11 cellular contexts compared by ENCODE assay signal in the genomic region with DNA sequence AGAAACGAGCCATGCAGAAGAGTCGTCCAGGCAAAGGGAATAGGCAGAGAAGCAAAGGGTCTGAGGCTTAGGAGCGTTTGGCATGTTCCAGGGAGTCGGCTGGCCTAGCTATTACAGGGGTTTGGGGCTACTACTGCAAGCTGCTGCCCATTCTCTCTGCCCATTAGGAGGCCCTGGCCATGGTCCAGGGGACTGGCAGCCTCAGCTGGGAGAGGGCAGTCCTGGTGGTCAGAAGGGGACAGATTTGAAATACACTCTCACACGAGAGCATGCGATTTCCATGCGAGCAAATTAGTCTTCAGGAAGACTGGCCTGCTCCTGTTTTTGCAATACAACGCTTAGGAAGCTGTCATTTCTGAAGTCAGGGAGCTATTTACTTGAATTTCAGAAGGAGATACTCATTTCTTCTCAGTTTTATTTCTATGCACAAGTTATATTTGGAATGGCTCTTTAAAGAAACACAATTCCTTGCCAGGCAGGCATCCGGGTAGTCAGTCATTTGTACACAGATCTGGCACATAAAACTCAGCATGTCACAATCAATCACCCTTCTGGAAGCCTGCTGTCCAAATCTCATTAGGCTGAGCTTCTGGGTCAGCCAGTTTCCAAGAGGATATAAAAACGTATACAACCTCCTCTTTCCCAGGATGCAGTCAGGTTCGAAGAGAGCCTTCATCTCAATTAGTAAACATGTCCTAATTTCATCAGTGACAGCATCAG. TPM values are rescaled to one million over a fixed set of nuclear protein-coding genes. Genes with fewer than 3 reads are reported as not detected.
A peak's percentile ranks its signal among the peaks of the same experiment; 100 is the strongest.
DNase-seq lines count a peak whose midpoint lies in the region; ATAC-seq and TF ChIP-seq lines count a peak whose summit lies in the region.
"Had no signal": no experiment of that assay in that cellular context is flagged by ENCODE, and none has a peak within 500 bp of the region (broad histone marks: within the 10 kb centered on the region; RNA-seq: fewer than 3 reads in every experiment).

No MANE protein-coding gene starts in this region.

- CTCF ChIA-PET in CD4-positive, alpha-beta memory T cell (lab: Charles Lee; ENCODE audit: partially characterized antibody) = interaction anchor here (1.2 kb wide), 1 partner anchor 142 kb away, joined by 3 read pairs; no protein-coding TSS in a partner anchor

- ATAC-seq in HG03442 (IDR thresholded peaks at IDR 0.05; ENCODE audit: unreplicated experiment) (no peak), GM18502 (IDR thresholded peaks at IDR 0.05; ENCODE audit: poor library complexity, unreplicated experiment) (no peak)
- ATAC-seq in activated CD4-positive, CD25-positive, alpha-beta regulatory T cell treated with anti-CD3 and anti-CD28 coated beads, Interleukin-2, amount 50 U/mL, for 24 hours = no peak
- ATAC-seq: T-helper 17 cell had no signal

- no peak overlapping the region for H3K4me3 ChIP-seq in CD4-positive, alpha-beta memory T cell (ENCODE audit: low read length in 2 of 2)

- H3K27ac Mint-ChIP-seq in brain (peak overlapping the region; percentile 60 to 97 (median 92)), nephron (peak overlapping the region in 2 of 3 experiments; percentile 10 to 25)
- no peak overlapping the region for H3K27ac Mint-ChIP-seq in CD4-positive, alpha-beta memory T cell
- H3K27ac Mint-ChIP-seq: activated CD4-positive, alpha-beta memory T cell treated with anti-CD3 and anti-CD28 coated beads, Interleukin-2, amount 10 ng/mL, durations not matched to agents 7 days and 5 days; T-helper 17 cell had no signal

- H3K36me3 Mint-ChIP-seq in brain (peaks cover 7% of the 10 kb centered on the region), nephron (ENCODE audit: low read depth) (no peaks in the 10 kb centered on the region)
- H3K36me3 Mint-ChIP-seq in CD4-positive, alpha-beta memory T cell = no peaks in the 10 kb centered on the region

- POLR2A ChIA-PET in CD4-positive, alpha-beta memory T cell (lab: Charles Lee; ENCODE audit: partially characterized antibody) = no interaction called here

- peaks cover 5% of the 10 kb centered on the region for H3K27me3 Mint-ChIP-seq in brain
- H3K27me3 Mint-ChIP-seq in nephron (ENCODE audit: low read depth) = peaks cover 7% of the 10 kb centered on the region
- H3K27me3 Mint-ChIP-seq in CD4-positive, alpha-beta memory T cell = peaks cover 22 to 32% of the 10 kb centered on the region in 2 donors

- TF ChIP-seq CTCF in C4-2B (conservative IDR thresholded peaks at IDR 0.05) (no peak), brain (conservative IDR thresholded peaks at IDR 0.05) (no peak), nephron (IDR thresholded peaks at IDR 0.05; ENCODE audit: unreplicated experiment in 3 of 3) (no peak)

- H3K9me3 ChIP-seq in CD4-positive, alpha-beta memory T cell (ENCODE audit: control insufficient read depth in 1 of 2, low read length in 2 of 2) = no peaks in the 10 kb centered on the region

- peak; percentile 35 to 77 for DNase-seq in NCI-H2081 (lab: John Stamatoyannopoulos, UW)
- no peak for DNase-seq in CD4-positive, alpha-beta memory T cell
- DNase-seq: activated CD4-positive, alpha-beta memory T cell treated with anti-CD3 and anti-CD28 coated beads, Interleukin-2, amount 10 ng/mL, durations not matched to agents 7 days and 5 days; activated naive CD4-positive, alpha-beta T cell treated with Interleukin-2 at 50 U/mL for 16 hours; T-helper 17 cell had no signal

- no peaks in the 10 kb centered on the region for H3K36me3 ChIP-seq in CD4-positive, alpha-beta memory T cell (ENCODE audit: insufficient read depth, low read length)

- intact Hi-C loops in CD4-positive, alpha-beta memory T cell (cut with micrococcal nuclease) = no loop called here

- H3K4me1 Mint-ChIP-seq in brain (peaks cover 46% of the 10 kb centered on the region), nephron (peaks cover 24% of the 10 kb centered on the region)
- H3K4me1 Mint-ChIP-seq in CD4-positive, alpha-beta memory T cell = peaks cover 0 to 2% (median 0%) of the 10 kb centered on the region in 4 donors
- H3K4me1 Mint-ChIP-seq: activated CD4-positive, alpha-beta memory T cell treated with anti-CD3 and anti-CD28 coated beads, Interleukin-2, amount 10 ng/mL, durations not matched to agents 7 days and 5 days; T-helper 17 cell had no signal

- no peaks in the 10 kb centered on the region for H3K4me1 ChIP-seq in CD4-positive, alpha-beta memory T cell (ENCODE audit: insufficient read depth, low read length)

- no peaks in the 10 kb centered on the region for H3K27me3 ChIP-seq in CD4-positive, alpha-beta memory T cell (ENCODE audit: insufficient read depth, low read length)

- H3K9me3 Mint-ChIP-seq in brain (no peaks in the 10 kb centered on the region), nephron (no peaks in the 10 kb centered on the region)
- no peaks in the 10 kb centered on the region for H3K9me3 Mint-ChIP-seq in CD4-positive, alpha-beta memory T cell
- H3K9me3 Mint-ChIP-seq: activated CD4-positive, alpha-beta memory T cell treated with anti-CD3 and anti-CD28 coated beads, Interleukin-2, amount 10 ng/mL, durations not matched to agents 7 days and 5 days had no signal

- H3K4me3 Mint-ChIP-seq in brain (peak overlapping the region; percentile 8 to 64 (median 52)), nephron (no peak overlapping the region)
- no peak overlapping the region for H3K4me3 Mint-ChIP-seq in CD4-positive, alpha-beta memory T cell
- H3K4me3 Mint-ChIP-seq: activated CD4-positive, alpha-beta memory T cell treated with anti-CD3 and anti-CD28 coated beads, Interleukin-2, amount 10 ng/mL, durations not matched to agents 7 days and 5 days; T-helper 17 cell had no signal

- peak overlapping the region; percentile 63 for H3K27ac ChIP-seq in C4-2B
- H3K27ac ChIP-seq in CD4-positive, alpha-beta memory T cell (ENCODE audit: low read depth, low read length) = no peak overlapping the region

RNA-seq across cellular contexts. Expression of a gene that starts 27.0 kb away (rescaled TPM):
- 24.9 TPM for polyA plus RNA-seq in brain (ENCODE audit: insufficient read depth, low read depth, low replicate concordance)
- total RNA-seq in CD4-positive, alpha-beta memory T cell = not detected
- polyA plus RNA-seq in CD4-positive, alpha-beta memory T cell = not detected
- total RNA-seq: activated CD4-positive, alpha-beta memory T cell treated with anti-CD3 and anti-CD28 coated beads, Interleukin-2, amount 10 ng/mL, durations not matched to agents 7 days and 5 days; T-helper 17 cell had no signal

Comparison
In these comparisons a context has a peak if more than half of its experiments do, and no peak if none do; other contexts are left out.
1. DNase-seq: peak in NCI-H2081 (2 of 2); none in CD4-positive, alpha-beta memory T cell (0 of 5).
2. H3K27ac Mint-ChIP-seq: peak in brain (5 of 5) and nephron (2 of 3); none in CD4-positive, alpha-beta memory T cell (0 of 7).
3. H3K4me3 Mint-ChIP-seq: peak in brain (5 of 5); none in nephron (0 of 3) and CD4-positive, alpha-beta memory T cell (0 of 8).
4. RNA of a gene that starts 27.0 kb away (polyA plus RNA-seq): 24.9 TPM in brain (single experiment); not detected in CD4-positive, alpha-beta memory T cell; every median in the first group is over 10 times any median in the second.